ENCODE assay signal across 20 cellular contexts in the genomic region with DNA sequence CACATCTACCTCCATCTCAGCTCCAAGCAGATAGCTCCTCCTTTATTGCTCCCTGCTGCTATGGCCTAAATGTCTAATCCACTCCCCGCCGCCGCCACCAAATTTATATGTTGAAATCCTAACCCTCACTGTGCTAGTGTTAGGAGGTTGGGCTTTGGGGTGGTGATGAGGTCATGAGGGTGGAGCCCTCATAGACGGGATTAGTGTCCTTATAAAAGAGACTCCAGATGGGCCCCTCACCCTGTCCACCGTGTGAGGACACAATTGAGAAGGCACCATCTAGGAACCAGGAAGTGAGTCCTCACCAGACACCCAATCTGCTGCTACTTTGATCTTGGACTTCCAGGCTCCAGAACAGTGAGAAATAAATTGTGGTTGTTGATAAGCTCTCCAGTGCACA.
"Had no signal": no experiment of that assay in that cellular context is flagged by ENCODE, and none has a peak within 500 bp of the region (broad histone marks: within the 10 kb centered on the region; RNA-seq: fewer than 3 reads in every experiment).

No MANE protein-coding gene starts in this region.

- H3K4me3 ChIP-seq: dorsolateral prefrontal cortex, gastrocnemius medialis, lower lobe of right lung, prostate gland, right atrium auricular region, sigmoid colon, spleen, testis, tibial artery had no signal

- H3K27me3 Mint-ChIP-seq: naive thymus-derived CD8-positive, alpha-beta T cell; type B pancreatic cell had no signal

- DNase-seq: dorsolateral prefrontal cortex; effector CD4-positive, alpha-beta T cell; foreskin fibroblast; gastrocnemius medialis; head of caudate nucleus; left ventricle myocardium superior; lower lobe of right lung; naive thymus-derived CD8-positive, alpha-beta T cell; sigmoid colon; spleen; stimulated activated CD4-positive, alpha-beta T cell treated with anti-CD3 and anti-CD28 coated beads, Interleukin-4, amount 100 ng/mL, for 4 hours; stimulated activated naive CD8-positive, alpha-beta T cell treated with anti-CD3 and anti-CD28 coated beads, Interleukin-15, Interleukin-2, amounts not matched to agents 100 U/mL and 50 U/mL, for 24 hours; substantia nigra; testis; tibial artery had no signal

- H3K36me3 Mint-ChIP-seq: naive thymus-derived CD8-positive, alpha-beta T cell; stimulated activated memory B cell treated with anti-CD40 and anti-IgM and Interleukin-4, amounts not matched to agents 10 μg/mL and 1 μg/mL and 100 μg/mL, for 72 hours; type B pancreatic cell had no signal

- H3K4me1 ChIP-seq: prostate gland had no signal

- H3K9me3 Mint-ChIP-seq: naive thymus-derived CD8-positive, alpha-beta T cell; neural crest cell; stimulated activated memory B cell treated with anti-CD40 and anti-IgM and Interleukin-4, amounts not matched to agents 10 μg/mL and 1 μg/mL and 100 μg/mL, for 72 hours; type B pancreatic cell had no signal

- H3K27ac Mint-ChIP-seq: stimulated activated memory B cell treated with anti-CD40 and anti-IgM and Interleukin-4, amounts not matched to agents 10 μg/mL and 1 μg/mL and 100 μg/mL, for 72 hours; type B pancreatic cell had no signal

- H3K9me3 ChIP-seq: gastrocnemius medialis, lower lobe of right lung, prostate gland, right atrium auricular region, sigmoid colon, testis, tibial artery had no signal

- H3K4me3 Mint-ChIP-seq: naive thymus-derived CD8-positive, alpha-beta T cell; neural crest cell; stimulated activated memory B cell treated with anti-CD40 and anti-IgM and Interleukin-4, amounts not matched to agents 10 μg/mL and 1 μg/mL and 100 μg/mL, for 72 hours; type B pancreatic cell had no signal

- H3K36me3 ChIP-seq: gastrocnemius medialis, lower lobe of right lung, prostate gland, right atrium auricular region, sigmoid colon, spleen, tibial artery had no signal

- H3K27me3 ChIP-seq: dorsolateral prefrontal cortex, gastrocnemius medialis, right atrium auricular region, sigmoid colon, spleen, testis had no signal

- ATAC-seq: gastrocnemius medialis; left ventricle myocardium superior; lower lobe of right lung; naive thymus-derived CD8-positive, alpha-beta T cell; stimulated activated memory B cell treated with anti-CD40 and anti-IgM and Interleukin-4, amounts not matched to agents 10 μg/mL and 1 μg/mL and 100 μg/mL, for 72 hours; stimulated activated naive CD8-positive, alpha-beta T cell treated with anti-CD3 and anti-CD28 coated beads, Interleukin-15, Interleukin-2, amounts not matched to agents 100 U/mL and 50 U/mL, for 24 hours had no signal

- H3K27ac ChIP-seq: dorsolateral prefrontal cortex, gastrocnemius medialis, lower lobe of right lung, prostate gland, right atrium auricular region, sigmoid colon, testis, tibial artery had no signal
